Comparison of ENCODE assay signal across 21 cellular contexts in the genomic region with DNA sequence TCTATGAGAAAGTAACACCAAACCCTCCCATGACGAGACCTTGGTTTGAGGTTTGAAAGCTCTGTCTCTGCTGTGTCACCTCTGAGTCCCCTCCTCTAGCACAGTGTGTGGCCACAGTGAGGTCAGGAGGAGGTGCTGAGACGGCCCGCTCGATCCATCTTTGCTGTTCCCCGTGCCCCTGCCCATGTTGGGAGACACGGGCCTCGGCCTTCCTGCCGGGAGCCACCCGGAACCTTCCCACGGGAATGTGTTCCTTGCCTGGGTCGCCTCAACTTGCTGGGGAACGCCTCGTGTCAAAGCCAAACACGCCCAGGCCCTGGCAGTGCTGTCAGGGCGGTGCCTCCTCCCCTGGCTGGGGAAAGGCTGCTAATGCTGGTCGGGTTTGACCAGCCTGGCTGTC. TPM values are rescaled to one million over a fixed set of nuclear protein-coding genes. Genes with fewer than 3 reads are reported as not detected.
DNase-seq lines count a peak whose midpoint lies in the region; ATAC-seq, FAIRE-seq and TF ChIP-seq lines count a peak whose summit lies in the region.
"Had no signal": no experiment of that assay in that cellular context is flagged by ENCODE, and none has a peak within 500 bp of the region (broad histone marks: within the 10 kb centered on the region; RNA-seq: fewer than 3 reads in every experiment).

No MANE protein-coding gene starts in this region.

- H3K4me3 ChIP-seq in CD4-positive, alpha-beta memory T cell (ENCODE audit: low read length in 2 of 2) = no peak overlapping the region
- H3K4me3 ChIP-seq in IMR-90 (ENCODE audit: insufficient read depth, low read depth, low read length) (no peak overlapping the region), K562 (no peak overlapping the region)
- no peak overlapping the region for H3K4me3 ChIP-seq in naive thymus-derived CD4-positive, alpha-beta T cell (ENCODE audit: low read length)
- H3K4me3 ChIP-seq: HAP-1, pancreas had no signal

- TF ChIP-seq POLR2A in IMR-90 (IDR thresholded peaks at IDR 0.05; ENCODE audit: low read depth, low read length) = no peak
- no peak for TF ChIP-seq POLR2A in K562 (conservative IDR thresholded peaks at IDR 0.05)

- no peaks in the 10 kb centered on the region for H3K79me1 ChIP-seq in IMR-90 (ENCODE audit: low read depth in 1 of 2, low read length in 2 of 2)

- H2BK120ac ChIP-seq in IMR-90 (ENCODE audit: low read depth, low read length) = no peak overlapping the region

- no peaks in the 10 kb centered on the region for H4K20me1 ChIP-seq in IMR-90 (ENCODE audit: insufficient read depth, low read length)
- H4K20me1 ChIP-seq in K562 (replicated peaks; ENCODE audit: control insufficient read depth, insufficient read depth, low read length) = no peaks in the 10 kb centered on the region

- H3K4ac ChIP-seq in IMR-90 (ENCODE audit: low read depth, low read length) = no peak overlapping the region

- H4K8ac ChIP-seq in IMR-90 (ENCODE audit: low read depth in 2 of 2, low read length in 2 of 2) = no peak overlapping the region

- no peak for ATAC-seq in IMR-90 (ENCODE audit: low read depth)
- peak; percentile 79 for ATAC-seq in K562
- ATAC-seq in naive thymus-derived CD4-positive, alpha-beta T cell = peak; percentile 86
- ATAC-seq in HG03571 (IDR thresholded peaks at IDR 0.05; ENCODE audit: unreplicated experiment) = no peak
- ATAC-seq: pancreas had no signal

- no peak for TF ChIP-seq CTCF in IMR-90 (conservative IDR thresholded peaks at IDR 0.05; ENCODE audit: low read depth, low read length)
- no peak for TF ChIP-seq CTCF in K562 (IDR thresholded peaks at IDR 0.05 in 2 of 3, conservative IDR thresholded peaks at IDR 0.05 in 1 of 3; ENCODE audit: insufficient read depth in 2 of 3, low read depth in 1 of 3, low read length in 3 of 3)

- H3K56ac ChIP-seq in IMR-90 (ENCODE audit: extremely low read depth, insufficient read depth, low read length) = no peak overlapping the region

- TF ChIP-seq RAD21 in IMR-90 (IDR thresholded peaks at IDR 0.05; ENCODE audit: low read length) (no peak), K562 (CRISPR knock-in tag; conservative IDR thresholded peaks at IDR 0.05 in 1 of 2, IDR thresholded peaks at IDR 0.05 in 1 of 2) (no peak)

- peak; percentile 74 for FAIRE-seq in K562 (lab: Jason Lieb, UNC)
- FAIRE-seq: pancreas had no signal

- WGBS in IMR-90 (ENCODE audit: extremely low coverage in 2 of 2, insufficient read length in 1 of 2), 2 experiments = 73% methylated on average over 3 of the region's 16 CpGs; no CpG with 5 or more reads in 1 of the 2 experiments
- 26% methylated on average over 16 of the region's 16 CpGs for WGBS in K562 (ENCODE audit: insufficient coverage, low coverage, missing lambda C conversion rate)

- no peak overlapping the region for H2AK5ac ChIP-seq in IMR-90 (ENCODE audit: low read depth, low read length)

- H3K4me2 ChIP-seq in IMR-90 (ENCODE audit: low read depth, low read length) = no peak overlapping the region
- H3K4me2 ChIP-seq in K562 (ENCODE audit: insufficient read depth, low read length) = peak overlapping the region; percentile 3; the same call in 1 of the 2 replicates
- H3K4me2 ChIP-seq: KMS-11 had no signal

- intact Hi-C loops in CD4-positive, alpha-beta memory T cell (cut with micrococcal nuclease) = no loop called here
- intact Hi-C loops in IMR-90 (cut with micrococcal nuclease) = loop anchor here (10.0 kb wide), 1 partner anchor 598 kb away; no protein-coding TSS in a partner anchor
- intact Hi-C loops in K562 (cut with micrococcal nuclease) = no loop called here
- intact Hi-C loops in naive thymus-derived CD4-positive, alpha-beta T cell (cut with micrococcal nuclease) = loop anchor here in 1 of 2 donors (10.0 kb wide), 1 partner anchor 598 kb away; no protein-coding TSS in a partner anchor

- no peaks in the 10 kb centered on the region for H3K36me3 Mint-ChIP-seq in CD4-positive, alpha-beta memory T cell
- no peaks in the 10 kb centered on the region for H3K36me3 Mint-ChIP-seq in naive thymus-derived CD4-positive, alpha-beta T cell

- peak overlapping the region in 1 of 8 donors; percentile 7 for H3K4me3 Mint-ChIP-seq in CD4-positive, alpha-beta memory T cell
- H3K4me3 Mint-ChIP-seq in naive thymus-derived CD4-positive, alpha-beta T cell = no peak overlapping the region
- H3K4me3 Mint-ChIP-seq: T-helper 1 cell treated with Interleukin-12 subunit alpha and Interleukin-12 subunit beta and Interleukin-4 antibody, amounts not matched to agents 30 μg/mL and 1 μg/mL, for 36 hours had no signal

- CTCF ChIA-PET in CD4-positive, alpha-beta memory T cell (lab: Charles Lee; ENCODE audit: partially characterized antibody) = interaction anchor here (1.6 to 11.8 kb wide), 4 partner anchors 16 to 188 kb away, joined by 5 to 111 read pairs (median 6); no protein-coding TSS in a partner anchor
- CTCF ChIA-PET in IMR-90 (lab: Yijun Ruan, JAX) (no interaction called here), K562 (lab: Yijun Ruan, JAX; ENCODE audit: low intra/inter-chr PET ratio) (no interaction called here)
- CTCF ChIA-PET in naive thymus-derived CD4-positive, alpha-beta T cell (lab: Charles Lee) = interaction anchor here (0.6 kb wide), 1 partner anchor 105 kb away, joined by 3 read pairs; no protein-coding TSS in a partner anchor

- TF ChIP-seq EP300 in K562 (IDR thresholded peaks at IDR 0.05; ENCODE audit: low read length) = no peak

- in situ Hi-C loops in IMR-90 (cut with MboI; ENCODE audit: low sequenced_read_pairs) (loop anchor here (10.0 to 25.0 kb wide), 2 partner anchors 450 to 588 kb away; a partner anchor contains a TSS), K562 (cut with MboI) (no loop called here)

- no peak overlapping the region for H2BK20ac ChIP-seq in IMR-90 (ENCODE audit: low read depth, low read length)

- H4K91ac ChIP-seq in IMR-90 (ENCODE audit: insufficient read depth, low read depth, low read length) = no peak overlapping the region

- no peak overlapping the region for H3K18ac ChIP-seq in IMR-90 (ENCODE audit: low read depth, low read length)

- no peaks in the 10 kb centered on the region for H3K79me2 ChIP-seq in K562 (ENCODE audit: control insufficient read depth, insufficient read depth, low read length)

- H2AK9ac ChIP-seq in IMR-90 (replicated peaks; ENCODE audit: low read depth, low read length, poor library complexity) = no peak overlapping the region

- dilution Hi-C loops in IMR-90 (cut with HindIII; ENCODE audit: low sequenced_read_pairs, unreplicated experiment) = no loop called here

- peaks cover 20% of the 10 kb centered on the region for H3K4me1 ChIP-seq in CD4-positive, alpha-beta memory T cell (ENCODE audit: insufficient read depth, low read length)
- H3K4me1 ChIP-seq in IMR-90 (ENCODE audit: control insufficient read depth, insufficient read depth, low read length) (peaks cover under 1% of the 10 kb centered on the region; the same call in 1 of the 2 replicates), K562 (replicated peaks in 1 of 2; ENCODE audit: control insufficient read depth in 2 of 2, insufficient read depth in 2 of 2, low read length in 2 of 2) (peaks cover 4 to 56% of the 10 kb centered on the region in 2 experiments; a peak in 4 of 5 replicates)
- H3K4me1 ChIP-seq in naive thymus-derived CD4-positive, alpha-beta T cell (ENCODE audit: control insufficient read depth in 2 of 2, insufficient read depth in 2 of 2, low read length in 2 of 2) = peaks cover 14 to 39% of the 10 kb centered on the region in 2 donors
- H3K4me1 ChIP-seq: BE2C, HAP-1 had no signal

- BruUV-seq in IMR-90 (replicated peaks; lab: Mats Ljungman, UMichigan) (no TSS peak), K562 (replicated peaks; lab: Mats Ljungman, UMichigan) (no TSS peak)

- no peaks in the 10 kb centered on the region for H3K27me3 Mint-ChIP-seq in CD4-positive, alpha-beta memory T cell
- H3K27me3 Mint-ChIP-seq in naive thymus-derived CD4-positive, alpha-beta T cell = no peaks in the 10 kb centered on the region

- H2AFZ ChIP-seq in IMR-90 (replicated peaks; ENCODE audit: low read length, poor library complexity) (peak overlapping the region; percentile 28), K562 (ENCODE audit: low read depth, low read length) (peak overlapping the region; percentile 46)

- no peaks in the 10 kb centered on the region for H3K9me3 Mint-ChIP-seq in CD4-positive, alpha-beta memory T cell
- peaks cover 0 to 2% (median 0%) of the 10 kb centered on the region in 11 donors for H3K9me3 Mint-ChIP-seq in naive thymus-derived CD4-positive, alpha-beta T cell
- H3K9me3 Mint-ChIP-seq: T-helper 1 cell treated with Interleukin-12 subunit alpha and Interleukin-12 subunit beta and Interleukin-4 antibody, amounts not matched to agents 30 μg/mL and 1 μg/mL, for 36 hours had no signal

- H2BK5ac ChIP-seq in IMR-90 (ENCODE audit: low read depth, low read length, poor library complexity, severe bottlenecking) = no peak overlapping the region

- DNase-seq in CD4-positive, alpha-beta memory T cell = peak in 3 of 5 donors; percentile 24 to 64 (median 30)
- no peak for DNase-seq in IMR-90
- peak in 1 of 4 experiments; percentile 29 for DNase-seq in K562 (ENCODE audit: extremely low read depth in 1 of 4, low spot score in 3 of 4)
- DNase-seq in naive thymus-derived CD4-positive, alpha-beta T cell = no peak
- no peak for DNase-seq in NCI-H1092 treated with DMSO at 0.1 percent for 48 hours (lab: John Stamatoyannopoulos, UW)
- DNase-seq in DMS79 (lab: John Stamatoyannopoulos, UW) = no peak
- DNase-seq in midbrain (lab: John Stamatoyannopoulos, UW) = no peak
- DNase-seq: activated CD4-positive, alpha-beta T cell treated with anti-CD3 and anti-CD28 coated beads for 48 hours; activated naive CD4-positive, alpha-beta T cell treated with anti-CD3 and anti-CD28 coated beads, Interleukin-2, amount 50 U/mL, for 16 hours; BE2C; caudate nucleus; DMS53; NCI-H2081; NCI-H524 treated with DMSO at 0.1 percent for 48 hours; substantia nigra had no signal

- H3K27ac ChIP-seq in CD4-positive, alpha-beta memory T cell (ENCODE audit: low read depth, low read length) = no peak overlapping the region
- H3K27ac ChIP-seq in IMR-90 (ENCODE audit: insufficient read depth, low read length) = no peak overlapping the region
- no peak overlapping the region for H3K27ac ChIP-seq in K562 (ENCODE audit: extremely low read depth, low read depth, low read length)
- H3K27ac ChIP-seq in naive thymus-derived CD4-positive, alpha-beta T cell (ENCODE audit: low read depth, low read length) = no peak overlapping the region
- H3K27ac ChIP-seq: KMS-11 had no signal

- H3K9me1 ChIP-seq in IMR-90 (ENCODE audit: insufficient read depth, low read length) (no peaks in the 10 kb centered on the region), K562 (ENCODE audit: control insufficient read depth, insufficient read depth, low read length) (no peaks in the 10 kb centered on the region)

- H4K5ac ChIP-seq in IMR-90 (ENCODE audit: low read depth, low read length) = no peak overlapping the region

- H3K9me3 ChIP-seq in CD4-positive, alpha-beta memory T cell (ENCODE audit: control insufficient read depth in 1 of 2, low read length in 2 of 2) = no peaks in the 10 kb centered on the region
- H3K9me3 ChIP-seq in IMR-90 (ENCODE audit: control insufficient read depth, insufficient read depth, low read length) (no peaks in the 10 kb centered on the region), K562 (replicated peaks; ENCODE audit: control insufficient read depth, insufficient read depth, low read depth, low read length) (no peaks in the 10 kb centered on the region)
- H3K9me3 ChIP-seq in naive thymus-derived CD4-positive, alpha-beta T cell (ENCODE audit: control insufficient read depth in 2 of 3, low read length in 3 of 3) = no peaks in the 10 kb centered on the region
- H3K9me3 ChIP-seq: BE2C, HAP-1, pancreas had no signal

- H3K9ac ChIP-seq in IMR-90 (ENCODE audit: low read depth, low read length) (no peak overlapping the region), K562 (ENCODE audit: insufficient read depth in 1 of 2, low read depth in 2 of 2, low read length in 2 of 2) (peak overlapping the region in 1 of 2 experiments; percentile 77; a peak in 2 of 4 replicates)
- H3K9ac ChIP-seq: KMS-11 had no signal

- no peak overlapping the region for H3K23ac ChIP-seq in IMR-90 (ENCODE audit: low read depth, low read length)

- H2BK15ac ChIP-seq in IMR-90 (ENCODE audit: low read depth, low read length) = no peak overlapping the region

- peak overlapping the region in 5 of 7 donors; percentile 30 to 66 (median 50) for H3K27ac Mint-ChIP-seq in CD4-positive, alpha-beta memory T cell
- H3K27ac Mint-ChIP-seq in naive thymus-derived CD4-positive, alpha-beta T cell = peak overlapping the region in 1 of 9 donors; percentile 38
- H3K27ac Mint-ChIP-seq: T-helper 1 cell treated with Interleukin-12 subunit alpha and Interleukin-12 subunit beta and Interleukin-4 antibody, amounts not matched to agents 30 μg/mL and 1 μg/mL, for 36 hours had no signal

- H3K14ac ChIP-seq in IMR-90 (replicated peaks; ENCODE audit: low read depth, low read length) = no peak overlapping the region

- H3K27me3 ChIP-seq in CD4-positive, alpha-beta memory T cell (ENCODE audit: insufficient read depth, low read length) = no peaks in the 10 kb centered on the region
- peaks cover 2% of the 10 kb centered on the region; the same call in 1 of the 2 replicates for H3K27me3 ChIP-seq in IMR-90 (ENCODE audit: control insufficient read depth, insufficient read depth, low read length)
- H3K27me3 ChIP-seq in K562 (ENCODE audit: control insufficient read depth in 2 of 2, insufficient read depth in 2 of 2, low read length in 2 of 2) = no peaks in the 10 kb centered on the region
- no peaks in the 10 kb centered on the region for H3K27me3 ChIP-seq in naive thymus-derived CD4-positive, alpha-beta T cell (ENCODE audit: control insufficient read depth in 2 of 2, insufficient read depth in 2 of 2, low read length in 2 of 2)
- H3K27me3 ChIP-seq: BE2C, pancreas had no signal

- POLR2A ChIA-PET in CD4-positive, alpha-beta memory T cell (lab: Charles Lee; ENCODE audit: partially characterized antibody) = interaction anchor here (0.5 kb wide), 1 partner anchor 44 kb away, joined by 3 read pairs; no protein-coding TSS in a partner anchor
- POLR2A ChIA-PET in IMR-90 (lab: Charles Lee; ENCODE audit: unreplicated experiment) (interaction anchor here (0.6 kb wide), 1 partner anchor 254 kb away, joined by 4 read pairs; no protein-coding TSS in a partner anchor), K562 (lab: Yijun Ruan, JAX) (interaction anchor here (0.6 to 2.0 kb wide), 4 partner anchors 35 to 252 kb away, joined by 4 to 7 read pairs (median 4); no protein-coding TSS in a partner anchor)
- POLR2A ChIA-PET in naive thymus-derived CD4-positive, alpha-beta T cell (lab: Charles Lee) = no interaction called here

- H3K36me3 ChIP-seq in CD4-positive, alpha-beta memory T cell (ENCODE audit: insufficient read depth, low read length) = no peaks in the 10 kb centered on the region
- H3K36me3 ChIP-seq in IMR-90 (ENCODE audit: control insufficient read depth, insufficient read depth, low read length) (no peaks in the 10 kb centered on the region), K562 (ENCODE audit: control insufficient read depth, insufficient read depth, low read length) (no peaks in the 10 kb centered on the region)
- no peaks in the 10 kb centered on the region for H3K36me3 ChIP-seq in naive thymus-derived CD4-positive, alpha-beta T cell (ENCODE audit: control insufficient read depth in 2 of 3, insufficient read depth in 3 of 3, low read length in 3 of 3)
- H3K36me3 ChIP-seq: BE2C, HAP-1, pancreas had no signal

- H3K4me1 Mint-ChIP-seq in CD4-positive, alpha-beta memory T cell = peaks cover 7 to 28% (median 16%) of the 10 kb centered on the region in 4 donors
- peaks cover 6 to 24% (median 16%) of the 10 kb centered on the region in 7 donors for H3K4me1 Mint-ChIP-seq in naive thymus-derived CD4-positive, alpha-beta T cell

RNA-seq across cellular contexts. Expression of a gene that starts 10.1 kb away (rescaled TPM):
- not detected for total RNA-seq in CD4-positive, alpha-beta memory T cell
- not detected for polyA plus RNA-seq in CD4-positive, alpha-beta memory T cell
- not detected in 2 replicates for total RNA-seq in IMR-90 (2012; rRNA removed)
- 0.63 and 0.85 TPM in 2 replicates for polyA plus RNA-seq in IMR-90 (2012; rRNA removed)
- 0.36 and 0.53 TPM in 2 replicates for polyA plus RNA-seq in IMR-90 (2012; cell fraction: cytosol; rRNA removed)
- 2.2 and 3.8 TPM in 2 replicates for polyA plus RNA-seq in IMR-90 (2012; cell fraction: nucleus; rRNA removed; ENCODE audit: low replicate concordance)
- not detected in 2 replicates for total RNA-seq in K562 (2011; cell fraction: chromatin; rRNA removed; ENCODE audit: low replicate concordance)
- total RNA-seq in K562 (2011; cell fraction: nucleolus; rRNA removed) = not detected in 2 replicates
- total RNA-seq in K562 (2011; cell fraction: nucleoplasm; rRNA removed) = not detected in 2 replicates
- total RNA-seq in K562 (2014; rRNA removed) = not detected in 2 replicates
- total RNA-seq in K562 (2014; rRNA removed; fragmentation: Illumina TruSeq; extraction: Trizol) = not detected in 2 replicates
- not detected in 2 replicates for total RNA-seq in K562 (2015; rRNA removed; fragmentation: Illumina TruSeq; extraction: Trizol)
- total RNA-seq in K562 (2021) = not detected in 2 replicates
- polyA plus RNA-seq in K562 (2011; rRNA removed) = not detected in 2 replicates
- not detected in 2 replicates for polyA plus RNA-seq in K562 (2011; cell fraction: cytosol; rRNA removed)
- polyA plus RNA-seq in K562 (2011; cell fraction: nucleus; rRNA removed) = not detected in 2 replicates
- polyA plus RNA-seq in K562 (2012) = not detected in 2 replicates
- not detected in 2 replicates for polyA plus RNA-seq in K562 (2014; fragmentation: Illumina TruSeq; extraction: Trizol)
- not detected for polyA plus RNA-seq in K562 (2014; fragmentation: Nextera tagmentation; extraction: Ambion mirVana)
- not detected in 2 replicates for polyA plus RNA-seq in K562 (2014; rRNA removed)
- polyA minus RNA-seq in K562 (2011; rRNA and poly(A)+ RNA removed) = not detected in 2 replicates
- not detected in 2 replicates for polyA minus RNA-seq in K562 (2011; cell fraction: cytosol; rRNA and poly(A)+ RNA removed)
- not detected in 2 replicates for polyA minus RNA-seq in K562 (2011; cell fraction: nucleus; rRNA and poly(A)+ RNA removed)
- total RNA-seq in naive thymus-derived CD4-positive, alpha-beta T cell = 1 to 10 TPM in 2 of 5 experiments, not detected in 3; 1.3 to 3.4 TPM
- not detected for polyA plus RNA-seq in naive thymus-derived CD4-positive, alpha-beta T cell
- total RNA-seq: mesenteric fat pad had no signal

RNA-seq across cellular contexts. Expression of a gene that starts 18.9 kb away (rescaled TPM):
- 1 to 10 TPM; 3.1 to 3.8 TPM for total RNA-seq in CD4-positive, alpha-beta memory T cell
- polyA plus RNA-seq in CD4-positive, alpha-beta memory T cell = under 1 TPM; 0.35 to 0.41 TPM
- total RNA-seq in IMR-90 (2012; rRNA removed) (0.18 and 0.28 TPM in 2 replicates), K562 (2014; rRNA removed) (3.6 and 4.2 TPM in 2 replicates), K562 (2014; rRNA removed; fragmentation: Illumina TruSeq; extraction: Trizol) (1.9 and 2.4 TPM in 2 replicates), K562 (2015; rRNA removed; fragmentation: Illumina TruSeq; extraction: Trizol) (4.6 and 6.0 TPM in 2 replicates), K562 (2021) (5.9 and 6.1 TPM in 2 replicates)
- polyA plus RNA-seq in IMR-90 (2012; rRNA removed) (0.38 and 0.56 TPM in 2 replicates), K562 (2011; rRNA removed) (3.0 and 5.5 TPM in 2 replicates), K562 (2014; fragmentation: Illumina TruSeq; extraction: Trizol) (4.6 and 4.8 TPM in 2 replicates), K562 (2014; fragmentation: Nextera tagmentation; extraction: Ambion mirVana) (under 1 TPM; 0.75 to 0.88 TPM), K562 (2014; rRNA removed) (4.5 and 6.0 TPM in 2 replicates)
- polyA plus RNA-seq in IMR-90 (2012; cell fraction: cytosol; rRNA removed) = 0.03 and 0.48 TPM in 2 replicates
- polyA plus RNA-seq in IMR-90 (2012; cell fraction: nucleus; rRNA removed; ENCODE audit: low replicate concordance) = 0.92 and 1.6 TPM in 2 replicates
- total RNA-seq in K562 (2011; cell fraction: chromatin; rRNA removed; ENCODE audit: low replicate concordance) = 4.2 and 15.2 TPM in 2 replicates
- total RNA-seq in K562 (2011; cell fraction: nucleolus; rRNA removed) = 11.3 and 15.2 TPM in 2 replicates
- total RNA-seq in K562 (2011; cell fraction: nucleoplasm; rRNA removed) = 7.3 TPM in 2 replicates
- 5.1 and 5.3 TPM in 2 replicates for polyA plus RNA-seq in K562 (2011; cell fraction: cytosol; rRNA removed)
- polyA plus RNA-seq in K562 (2011; cell fraction: nucleus; rRNA removed) = 13.5 and 15.3 TPM in 2 replicates
- 4.7 and 8.9 TPM in 2 replicates for polyA plus RNA-seq in K562 (2012)
- 1.4 and 1.6 TPM in 2 replicates for polyA minus RNA-seq in K562 (2011; rRNA and poly(A)+ RNA removed)
- polyA minus RNA-seq in K562 (2011; cell fraction: cytosol; rRNA and poly(A)+ RNA removed) = 1.4 and 4.5 TPM in 2 replicates
- 4.6 and 7.6 TPM in 2 replicates for polyA minus RNA-seq in K562 (2011; cell fraction: nucleus; rRNA and poly(A)+ RNA removed)
- total RNA-seq in naive thymus-derived CD4-positive, alpha-beta T cell = 10 to 100 TPM in 1 of 5 experiments, 1 to 10 TPM in 4; 1.8 to 13.7 (median 2.9) TPM
- polyA plus RNA-seq in naive thymus-derived CD4-positive, alpha-beta T cell = 1 to 10 TPM in 1 of 2 donors, under 1 TPM in 1; 0.56 to 1.6 TPM

RNA-seq across cellular contexts. Expression of a gene that starts 19.0 kb away (rescaled TPM):
- total RNA-seq in CD4-positive, alpha-beta memory T cell = 10 to 100 TPM; 32.9 to 37.1 TPM
- 10 to 100 TPM in 1 of 2 donors, 1 to 10 TPM in 1; 3.8 to 13.9 TPM for polyA plus RNA-seq in CD4-positive, alpha-beta memory T cell
- total RNA-seq in IMR-90 (2012; rRNA removed) = 3.9 and 4.1 TPM in 2 replicates
- 12.4 and 14.7 TPM in 2 replicates for polyA plus RNA-seq in IMR-90 (2012; rRNA removed)
- 13.0 and 18.1 TPM in 2 replicates for polyA plus RNA-seq in IMR-90 (2012; cell fraction: cytosol; rRNA removed)
- 70.8 and 113 TPM in 2 replicates for polyA plus RNA-seq in IMR-90 (2012; cell fraction: nucleus; rRNA removed; ENCODE audit: low replicate concordance)
- total RNA-seq in K562 (2011; cell fraction: chromatin; rRNA removed; ENCODE audit: low replicate concordance) = 61.5 and 146 TPM in 2 replicates
- 72.1 and 79.4 TPM in 2 replicates for total RNA-seq in K562 (2011; cell fraction: nucleolus; rRNA removed)
- 61.5 and 70.7 TPM in 2 replicates for total RNA-seq in K562 (2011; cell fraction: nucleoplasm; rRNA removed)
- total RNA-seq in K562 (2014; rRNA removed) = 17.9 and 18.8 TPM in 2 replicates
- 5.8 and 7.7 TPM in 2 replicates for total RNA-seq in K562 (2014; rRNA removed; fragmentation: Illumina TruSeq; extraction: Trizol)
- 12.0 and 12.9 TPM in 2 replicates for total RNA-seq in K562 (2015; rRNA removed; fragmentation: Illumina TruSeq; extraction: Trizol)
- 28.4 and 31.0 TPM in 2 replicates for total RNA-seq in K562 (2021)
- polyA plus RNA-seq in K562 (2011; rRNA removed) = 10.1 and 25.5 TPM in 2 replicates
- 8.9 and 11.7 TPM in 2 replicates for polyA plus RNA-seq in K562 (2011; cell fraction: cytosol; rRNA removed)
- 67.6 and 73.2 TPM in 2 replicates for polyA plus RNA-seq in K562 (2011; cell fraction: nucleus; rRNA removed)
- polyA plus RNA-seq in K562 (2012) = 17.9 and 39.2 TPM in 2 replicates
- polyA plus RNA-seq in K562 (2014; fragmentation: Illumina TruSeq; extraction: Trizol) = 15.6 and 21.2 TPM in 2 replicates
- under 1 TPM; 0.32 to 0.42 TPM for polyA plus RNA-seq in K562 (2014; fragmentation: Nextera tagmentation; extraction: Ambion mirVana)
- polyA plus RNA-seq in K562 (2014; rRNA removed) = 26.7 and 27.1 TPM in 2 replicates
- 8.3 and 8.9 TPM in 2 replicates for polyA minus RNA-seq in K562 (2011; rRNA and poly(A)+ RNA removed)
- polyA minus RNA-seq in K562 (2011; cell fraction: cytosol; rRNA and poly(A)+ RNA removed) = 9.0 and 11.1 TPM in 2 replicates
- polyA minus RNA-seq in K562 (2011; cell fraction: nucleus; rRNA and poly(A)+ RNA removed) = 15.9 and 19.3 TPM in 2 replicates
- 10 to 100 TPM; 21.0 to 33.1 (median 29.8) TPM for total RNA-seq in naive thymus-derived CD4-positive, alpha-beta T cell
- 10 to 100 TPM in 1 of 2 donors, 1 to 10 TPM in 1; 4.1 to 13.3 TPM for polyA plus RNA-seq in naive thymus-derived CD4-positive, alpha-beta T cell

RNA-seq across cellular contexts. Expression of a gene that starts 51.2 kb away (rescaled TPM):
- not detected for total RNA-seq in CD4-positive, alpha-beta memory T cell
- polyA plus RNA-seq in CD4-positive, alpha-beta memory T cell = not detected
- total RNA-seq in IMR-90 (2012; rRNA removed) = under 0.01 TPM in 2 replicates
- 2.3 and 2.4 TPM in 2 replicates for polyA plus RNA-seq in IMR-90 (2012; rRNA removed)
- polyA plus RNA-seq in IMR-90 (2012; cell fraction: cytosol; rRNA removed) = 4.0 and 5.7 TPM in 2 replicates
- 2.6 and 6.9 TPM in 2 replicates for polyA plus RNA-seq in IMR-90 (2012; cell fraction: nucleus; rRNA removed; ENCODE audit: low replicate concordance)
- total RNA-seq in K562 (2011; cell fraction: chromatin; rRNA removed; ENCODE audit: low replicate concordance) = 0.14 and 2.1 TPM in 2 replicates
- 0.53 and 1.2 TPM in 2 replicates for total RNA-seq in K562 (2011; cell fraction: nucleolus; rRNA removed)
- total RNA-seq in K562 (2011; cell fraction: nucleoplasm; rRNA removed) = 0.29 and 2.3 TPM in 2 replicates
- total RNA-seq in K562 (2014; rRNA removed) = 0.12 TPM in 1 of 2 replicates, not detected in the other
- total RNA-seq in K562 (2014; rRNA removed; fragmentation: Illumina TruSeq; extraction: Trizol) = not detected in 2 replicates
- total RNA-seq in K562 (2015; rRNA removed; fragmentation: Illumina TruSeq; extraction: Trizol) = 0.25 and 0.34 TPM in 2 replicates
- 0.40 and 0.47 TPM in 2 replicates for total RNA-seq in K562 (2021)
- polyA plus RNA-seq in K562 (2011; rRNA removed) = 0.18 and 0.46 TPM in 2 replicates
- 0.55 and 0.91 TPM in 2 replicates for polyA plus RNA-seq in K562 (2011; cell fraction: cytosol; rRNA removed)
- polyA plus RNA-seq in K562 (2011; cell fraction: nucleus; rRNA removed) = 0.18 and 0.60 TPM in 2 replicates
- 0.82 and 1.8 TPM in 2 replicates for polyA plus RNA-seq in K562 (2012)
- polyA plus RNA-seq in K562 (2014; fragmentation: Illumina TruSeq; extraction: Trizol) = 0.22 and 0.42 TPM in 2 replicates
- polyA plus RNA-seq in K562 (2014; fragmentation: Nextera tagmentation; extraction: Ambion mirVana) = under 1 TPM in 1 of 2 experiments, not detected in 1; 0.24 TPM
- polyA plus RNA-seq in K562 (2014; rRNA removed) = 0.21 TPM in 1 of 2 replicates, not detected in the other
- 0.42 TPM in 1 of 2 replicates, not detected in the other for polyA minus RNA-seq in K562 (2011; rRNA and poly(A)+ RNA removed)
- not detected in 2 replicates for polyA minus RNA-seq in K562 (2011; cell fraction: cytosol; rRNA and poly(A)+ RNA removed)
- polyA minus RNA-seq in K562 (2011; cell fraction: nucleus; rRNA and poly(A)+ RNA removed) = 0.13 and 0.67 TPM in 2 replicates
- under 1 TPM in 1 of 5 experiments, not detected in 4; 0.59 TPM for total RNA-seq in naive thymus-derived CD4-positive, alpha-beta T cell
- under 1 TPM in 1 of 2 donors, not detected in 1; 0.33 TPM for polyA plus RNA-seq in naive thymus-derived CD4-positive, alpha-beta T cell

Comparison
In these comparisons a context has a peak if more than half of its experiments do, and no peak if none do; other contexts are left out.
1. DNase-seq: peak in CD4-positive, alpha-beta memory T cell (3 of 5); none in IMR-90 (single experiment), naive thymus-derived CD4-positive, alpha-beta T cell (0 of 9), NCI-H1092 treated with DMSO at 0.1 percent for 48 hours (single experiment), DMS79 (single experiment) and midbrain (single experiment).
2. ATAC-seq: peak in K562 (single experiment) and naive thymus-derived CD4-positive, alpha-beta T cell (single experiment); none in IMR-90 (single experiment) and HG03571 (single experiment).
3. CTCF ChIA-PET loops: an anchor here in CD4-positive, alpha-beta memory T cell (1.6 to 11.8 kb wide) and naive thymus-derived CD4-positive, alpha-beta T cell (0.6 kb wide); none called in IMR-90 and K562.